In the genomic region with DNA sequence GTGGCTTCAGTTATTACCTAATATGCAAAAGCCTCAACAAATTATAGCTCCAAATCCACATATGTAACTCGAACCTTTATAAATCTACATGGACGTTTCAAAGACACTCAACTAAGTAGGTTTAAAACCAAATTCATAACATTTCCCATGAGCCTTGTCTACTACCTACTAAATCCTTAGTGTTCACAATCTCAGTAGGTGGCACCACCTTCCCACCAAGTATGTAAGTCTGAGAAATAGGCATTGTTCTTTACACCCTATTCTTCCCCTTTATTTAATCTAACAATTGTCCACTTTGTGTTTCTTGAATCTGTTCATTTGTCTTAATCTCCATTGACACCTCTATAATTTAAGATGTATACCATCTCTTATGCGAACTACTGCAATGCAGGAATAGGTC, we compare ENCODE assay signal across 21 cellular contexts.
"Had no signal": no experiment of that assay in that cellular context is flagged by ENCODE, and none has a peak within 500 bp of the region (broad histone marks: within the 10 kb centered on the region; RNA-seq: fewer than 3 reads in every experiment).

No MANE protein-coding gene starts in this region.

- H3K4me1 Mint-ChIP-seq: nephron had no signal

- DNase-seq: activated CD4-positive, alpha-beta T cell treated with anti-CD3 and anti-CD28 coated beads, Interleukin-2, amount 10 ng/mL, durations not matched to agents 7 days and 5 days; activated CD8-positive, alpha-beta memory T cell treated with anti-CD3 and anti-CD28 coated beads, Interleukin-2, amount 50 U/mL, for 4 hours; activated effector memory CD4-positive, alpha-beta T cell treated with anti-CD3 and anti-CD28 coated beads, Interleukin-2, amount 50 U/mL, for 16 hours; activated T-cell treated with anti-CD3 and anti-CD28 coated beads, Interleukin-2, amount 50 U/mL, for 48 hours; erythroblast; gastrocnemius medialis; kidney; right lobe of liver; small intestine; stimulated activated CD4-positive, alpha-beta T cell treated with anti-CD3 and anti-CD28 coated beads, Interleukin-15, amount 100 ng/mL, for 24 hours; stimulated activated CD4-positive, alpha-beta T cell treated with anti-CD3 and anti-CD28 coated beads, Interleukin-4, amount 100 ng/mL, for 1 hour; testis had no signal

- H3K27ac ChIP-seq: ascending aorta, coronary artery, gastrocnemius medialis, parathyroid adenoma, right lobe of liver, testis had no signal

- H3K4me1 ChIP-seq: parathyroid adenoma, testis had no signal

- H3K27me3 Mint-ChIP-seq: activated CD4-positive, alpha-beta T cell treated with anti-CD3 and anti-CD28 coated beads, Interleukin-2, amount 10 ng/mL, durations not matched to agents 7 days and 5 days; activated naive CD4-positive, alpha-beta T cell treated with anti-CD3 and anti-CD28 coated beads, Interleukin-2, amount 50 U/mL, for 24 hours; type B pancreatic cell had no signal

- H2AFZ ChIP-seq: parathyroid adenoma had no signal

- H3K4me3 ChIP-seq: ascending aorta, coronary artery, gastrocnemius medialis, right lobe of liver, testis had no signal

- H3K9me3 ChIP-seq: ascending aorta, gastrocnemius medialis, right lobe of liver, testis had no signal

- H3K36me3 Mint-ChIP-seq: type B pancreatic cell had no signal

- H3K4me3 Mint-ChIP-seq: activated CD4-positive, alpha-beta T cell treated with anti-CD3 and anti-CD28 coated beads, Interleukin-2, amount 10 ng/mL, durations not matched to agents 7 days and 5 days; activated naive CD4-positive, alpha-beta T cell treated with anti-CD3 and anti-CD28 coated beads, Interleukin-2, amount 50 U/mL, for 24 hours; mesothelial cell of epicardium; nephron; stimulated activated effector memory CD8-positive, alpha-beta T cell treated with anti-CD3 and anti-CD28 coated beads, Interleukin-12 subunit alpha, Interleukin-12 subunit beta, amount 100 ng/mL, for 72 hours; type B pancreatic cell had no signal

- H3K27me3 ChIP-seq: ascending aorta, gastrocnemius medialis, right lobe of liver, testis had no signal

- H3K9ac ChIP-seq: parathyroid adenoma had no signal

- H3K36me3 ChIP-seq: ascending aorta, gastrocnemius medialis, right lobe of liver had no signal

- ATAC-seq: gastrocnemius medialis; left lobe of liver; right lobe of liver; stimulated activated effector memory CD8-positive, alpha-beta T cell treated with anti-CD3 and anti-CD28 coated beads, Interleukin-12 subunit alpha, Interleukin-12 subunit beta, amount 100 ng/mL, for 72 hours had no signal

- H3K27ac Mint-ChIP-seq: activated CD4-positive, alpha-beta T cell treated with anti-CD3 and anti-CD28 coated beads, Interleukin-2, amount 10 ng/mL, durations not matched to agents 7 days and 5 days; activated naive CD4-positive, alpha-beta T cell treated with anti-CD3 and anti-CD28 coated beads, Interleukin-2, amount 50 U/mL, for 24 hours; mesothelial cell of epicardium; nephron; type B pancreatic cell had no signal
